In genomic region chr12:116969615-116970575, GRCh38 we compare ENCODE assay signal across 13 cellular contexts. TPM values are rescaled to one million over a fixed set of nuclear protein-coding genes. Genes with fewer than 3 reads are reported as not detected.
DNase-seq lines count a peak whose midpoint lies in the region; ATAC-seq, FAIRE-seq and TF ChIP-seq lines count a peak whose summit lies in the region.
"Had no signal": no experiment of that assay in that cellular context is flagged by ENCODE, and none has a peak within 500 bp of the region (broad histone marks: within the 10 kb centered on the region; RNA-seq: fewer than 3 reads in every experiment).

No MANE protein-coding gene starts in this region.

- WGBS in HepG2 (ENCODE audit: low lambda C conversion rate): 90% methylated on average over 30 of the region's 30 CpGs

- H3K9me3 Mint-ChIP-seq in astrocyte (ENCODE audit: unreplicated experiment): no peaks in the 10 kb centered on the region
- H3K9me3 Mint-ChIP-seq: activated T-cell treated with anti-CD3 and anti-CD28 coated beads, Interleukin-2, amount 50 U/mL, for 72 hours; stimulated activated memory B cell treated with anti-CD40 and anti-IgM and Interleukin-4, amounts not matched to agents 10 μg/mL and 1 μg/mL and 100 μg/mL, for 72 hours had no signal

- CTCF ChIA-PET in HepG2 (lab: Yijun Ruan, JAX; ENCODE audit: low intra/inter-chr PET ratio, low total read pairs): no interaction called here

- peak overlapping the region; percentile 60 for H3K4me2 ChIP-seq in astrocyte (ENCODE audit: low read length)
- H3K4me2 ChIP-seq in HepG2 (ENCODE audit: low read depth, low read length): no peak overlapping the region

- peaks cover 14% of the 10 kb centered on the region for H4K20me1 ChIP-seq in astrocyte (ENCODE audit: insufficient read depth, low read length)
- H4K20me1 ChIP-seq in HepG2 (ENCODE audit: insufficient read depth, low read length): no peaks in the 10 kb centered on the region

- H3K27ac ChIP-seq in astrocyte (ENCODE audit: low read depth, low read length) (no peak overlapping the region), left ventricle myocardium inferior (replicated peaks) (no peak overlapping the region), HepG2 (ENCODE audit: extremely low read length, insufficient read depth, low read length) (no peak overlapping the region)

- H3K36me3 ChIP-seq in astrocyte (ENCODE audit: insufficient read depth, low read length) (peaks cover 15% of the 10 kb centered on the region), left ventricle myocardium inferior (peaks cover 40% of the 10 kb centered on the region), HepG2 (replicated peaks in 1 of 2; ENCODE audit: control insufficient read depth in 1 of 2, insufficient read depth in 2 of 2, low read length in 2 of 2) (peaks cover 3 to 7% of the 10 kb centered on the region in 2 experiments; a peak in 4 of 5 replicates)

- H2AFZ ChIP-seq in astrocyte (ENCODE audit: low read depth, low read length): no peak overlapping the region
- H2AFZ ChIP-seq in HepG2 (ENCODE audit: low read length): no peak overlapping the region

- no peaks in the 10 kb centered on the region for H3K27me3 Mint-ChIP-seq in astrocyte (ENCODE audit: low read depth, unreplicated experiment)
- H3K27me3 Mint-ChIP-seq: IgD-negative memory B cell; stimulated activated memory B cell treated with anti-CD40 and anti-IgM and Interleukin-4, amounts not matched to agents 10 μg/mL and 1 μg/mL and 100 μg/mL, for 72 hours had no signal

- in situ Hi-C loops in HepG2 (cut with HindIII; ENCODE audit: extremely low pct_ligation_motif_present, low pct_unique_long_range_greater_than_20kb): no loop called here

- DNase-seq in AG10803 (ENCODE audit: low read depth) (peak; percentile 82), NCI-H1092 treated with DMSO at 0.1 percent for 48 hours (lab: John Stamatoyannopoulos, UW) (peak; percentile 84), astrocyte (ENCODE audit: low read depth) (peak; percentile 68), left ventricle myocardium inferior (peak; percentile 66), HuH-7.5 (ENCODE audit: low spot score) (no peak), NCI-H1048 (lab: John Stamatoyannopoulos, UW) (no peak), cortex of kidney (lab: John Stamatoyannopoulos, UW) (no peak), HepG2 (ENCODE audit: low spot score) (no peak)
- DNase-seq: activated T-cell treated with anti-CD3 and anti-CD28 coated beads, Interleukin-2, amount 50 U/mL, for 72 hours; midbrain; NCI-H187 had no signal

- no peak for FAIRE-seq in astrocyte (lab: Jason Lieb, UNC)
- no peak for FAIRE-seq in HepG2 (lab: Jason Lieb, UNC)

- H3K27me3 ChIP-seq in astrocyte (ENCODE audit: insufficient read depth, low read length) (no peaks in the 10 kb centered on the region), left ventricle myocardium inferior (ENCODE audit: low read depth) (no peaks in the 10 kb centered on the region), HepG2 (ENCODE audit: control insufficient read depth in 1 of 2, insufficient read depth in 2 of 2, low read length in 2 of 2) (no peaks in the 10 kb centered on the region)

- H3K4me1 ChIP-seq in astrocyte (ENCODE audit: insufficient read depth, low read length): peaks cover 8% of the 10 kb centered on the region
- peaks cover 9% of the 10 kb centered on the region for H3K4me1 ChIP-seq in left ventricle myocardium inferior
- no peaks in the 10 kb centered on the region for H3K4me1 ChIP-seq in HepG2 (ENCODE audit: insufficient read depth, low read length)

- ATAC-seq in HepG2: no peak
- ATAC-seq: activated T-cell treated with anti-CD3 and anti-CD28 coated beads, Interleukin-2, amount 50 U/mL, for 72 hours; stimulated activated memory B cell treated with anti-CD40 and anti-IgM and Interleukin-4, amounts not matched to agents 10 μg/mL and 1 μg/mL and 100 μg/mL, for 72 hours had no signal

- no peak for TF ChIP-seq POLR2A in HepG2 (IDR thresholded peaks at IDR 0.05; ENCODE audit: insufficient read depth in 1 of 2, low read depth in 2 of 2, low read length in 2 of 2)

- TF ChIP-seq EP300 in HepG2 (IDR thresholded peaks at IDR 0.05; ENCODE audit: low read depth in 2 of 2, low read length in 2 of 2) (no peak), HepG2 (CRISPR knock-in tag; IDR thresholded peaks at IDR 0.05; ENCODE audit: borderline replicate concordance) (no peak)

- POLR2A ChIA-PET in HepG2 (lab: Yijun Ruan, JAX): no interaction called here

- H3K9ac ChIP-seq in astrocyte (ENCODE audit: low read length) (peak overlapping the region; percentile 24), HepG2 (ENCODE audit: insufficient read depth, low read depth, low read length) (no peak overlapping the region)

- no peak for TF ChIP-seq RAD21 in HepG2 (CRISPR knock-in tag; IDR thresholded peaks at IDR 0.05)

- no peaks in the 10 kb centered on the region for H3K4me1 Mint-ChIP-seq in astrocyte (ENCODE audit: low read depth, unreplicated experiment)

- H3K9me3 ChIP-seq in astrocyte (ENCODE audit: insufficient read depth, low read depth, low read length) (no peaks in the 10 kb centered on the region), left ventricle myocardium inferior (replicated peaks) (no peaks in the 10 kb centered on the region), HepG2 (ENCODE audit: low read length) (no peaks in the 10 kb centered on the region)

- TF ChIP-seq CTCF in AG10803 (conservative IDR thresholded peaks at IDR 0.05; ENCODE audit: low read length) (no peak), astrocyte (IDR thresholded peaks at IDR 0.05; ENCODE audit: insufficient read depth, low read depth, low read length) (no peak), left ventricle myocardium inferior (IDR thresholded peaks at IDR 0.05; ENCODE audit: borderline replicate concordance) (no peak), HepG2 (CRISPR knock-in tag; IDR thresholded peaks at IDR 0.05) (no peak)

- intact Hi-C loops in left ventricle myocardium inferior (cut with micrococcal nuclease): no loop called here
- intact Hi-C loops in HepG2 (cut with micrococcal nuclease; ENCODE audit: unreplicated experiment): no loop called here

- H3K4me3 ChIP-seq in AG10803 (ENCODE audit: low read length): no peak overlapping the region
- peak overlapping the region; percentile 5 for H3K4me3 ChIP-seq in astrocyte (ENCODE audit: insufficient read depth, low read depth, low read length)
- H3K4me3 ChIP-seq in left ventricle myocardium inferior: no peak overlapping the region
- no peak overlapping the region for H3K4me3 ChIP-seq in HepG2 (replicated peaks in 1 of 3; ENCODE audit: insufficient read depth in 1 of 3, low read depth in 2 of 3, low read length in 3 of 3)

- no TSS peak for BruUV-seq in HepG2 (replicated peaks; lab: Mats Ljungman, UMichigan)

- H3K79me2 ChIP-seq in astrocyte (ENCODE audit: insufficient read depth, low read length): peaks cover 7% of the 10 kb centered on the region
- H3K79me2 ChIP-seq in HepG2 (ENCODE audit: insufficient read depth, low read length): no peaks in the 10 kb centered on the region

- peaks cover 18% of the 10 kb centered on the region for H3K36me3 Mint-ChIP-seq in astrocyte (ENCODE audit: low read depth, unreplicated experiment)

- no peak overlapping the region for H3K4me3 Mint-ChIP-seq in astrocyte (ENCODE audit: unreplicated experiment)
- H3K4me3 Mint-ChIP-seq: activated T-cell treated with anti-CD3 and anti-CD28 coated beads, Interleukin-2, amount 50 U/mL, for 72 hours; stimulated activated memory B cell treated with anti-CD40 and anti-IgM and Interleukin-4, amounts not matched to agents 10 μg/mL and 1 μg/mL and 100 μg/mL, for 72 hours had no signal

- no peak overlapping the region for H3K27ac Mint-ChIP-seq in astrocyte (ENCODE audit: unreplicated experiment)
- H3K27ac Mint-ChIP-seq: activated T-cell treated with anti-CD3 and anti-CD28 coated beads, Interleukin-2, amount 50 U/mL, for 72 hours; stimulated activated memory B cell treated with anti-CD40 and anti-IgM and Interleukin-4, amounts not matched to agents 10 μg/mL and 1 μg/mL and 100 μg/mL, for 72 hours had no signal

TF ChIP-seq in HepG2, 621 proteins besides CTCF, POLR2A, EP300 and RAD21 (continues in another document):
- no peak for TF ChIP-seq TCF7L2 (IDR thresholded peaks at IDR 0.05; ENCODE audit: low read depth, low read length)

RNA-seq across cellular contexts. Expression of gene FBXW8, which starts 59.1 kb away (rescaled TPM):
- total RNA-seq in astrocyte (26.4 and 28.7 TPM in 2 replicates), left ventricle myocardium inferior (8.5 TPM), HepG2 (2016; rRNA removed; fragmentation: Illumina TruSeq; extraction: Trizol) (5.9 and 6.4 TPM in 2 replicates)
- 3.0 and 3.1 TPM in 2 replicates for total RNA-seq in HepG2 (2016; cell fraction: cytosol; rRNA removed; fragmentation: Illumina TruSeq; extraction: Trizol; ENCODE audit: low read depth)
- 4.9 and 5.1 TPM in 2 replicates for total RNA-seq in HepG2 (2016; cell fraction: insoluble cytoplasmic fraction; rRNA removed; fragmentation: Illumina TruSeq; extraction: Trizol)
- total RNA-seq in HepG2 (2016; cell fraction: membrane; rRNA removed; fragmentation: Illumina TruSeq; extraction: Trizol): 1.9 and 2.3 TPM in 2 replicates
- 5.2 and 5.4 TPM in 2 replicates for total RNA-seq in HepG2 (2016; cell fraction: nucleus; rRNA removed; fragmentation: Illumina TruSeq; extraction: Trizol)
- 5.1 and 6.2 TPM in 2 replicates for polyA plus RNA-seq in HepG2 (2011; rRNA removed)
- 3.5 and 4.2 TPM in 2 replicates for polyA plus RNA-seq in HepG2 (2011; cell fraction: cytosol; rRNA removed)
- 9.2 and 11.2 TPM in 2 replicates for polyA plus RNA-seq in HepG2 (2011; cell fraction: nucleus; rRNA removed)
- 5.5 and 6.7 TPM in 2 replicates for polyA plus RNA-seq in HepG2 (2012)
- polyA plus RNA-seq in HepG2 (2016; cell fraction: cytosol; fragmentation: Illumina TruSeq; extraction: Trizol; ENCODE audit: low read depth): 0.53 and 0.58 TPM in 2 replicates
- polyA plus RNA-seq in HepG2 (2016; cell fraction: insoluble cytoplasmic fraction; fragmentation: Illumina TruSeq; extraction: Trizol; ENCODE audit: low read depth): 4.8 and 5.4 TPM in 2 replicates
- 0.95 and 0.97 TPM in 2 replicates for polyA plus RNA-seq in HepG2 (2016; cell fraction: membrane; fragmentation: Illumina TruSeq; extraction: Trizol; ENCODE audit: low read depth)
- polyA plus RNA-seq in HepG2 (2016; cell fraction: nucleus; fragmentation: Illumina TruSeq; extraction: Trizol; ENCODE audit: insufficient read depth, low read depth): 5.8 and 6.0 TPM in 2 replicates
- polyA minus RNA-seq in HepG2 (2011; rRNA and poly(A)+ RNA removed; ENCODE audit: low replicate concordance): 12.8 and 14.9 TPM in 2 replicates
- polyA minus RNA-seq in HepG2 (2011; cell fraction: cytosol; rRNA and poly(A)+ RNA removed): 5.1 and 6.1 TPM in 2 replicates
- 13.1 and 22.3 TPM in 2 replicates for polyA minus RNA-seq in HepG2 (2011; cell fraction: nucleus; rRNA and poly(A)+ RNA removed)

Comparison
In these comparisons a context has a peak if more than half of its experiments do, and no peak if none do; other contexts are left out.
1. DNase-seq: peak in AG10803 (single experiment), NCI-H1092 treated with DMSO at 0.1 percent for 48 hours (single experiment), astrocyte (single experiment) and left ventricle myocardium inferior (single experiment); none in HuH-7.5 (single experiment), NCI-H1048 (single experiment), cortex of kidney (single experiment) and HepG2 (single experiment).